Comparison of ENCODE assay signal across 1 cellular context in the genomic region with DNA sequence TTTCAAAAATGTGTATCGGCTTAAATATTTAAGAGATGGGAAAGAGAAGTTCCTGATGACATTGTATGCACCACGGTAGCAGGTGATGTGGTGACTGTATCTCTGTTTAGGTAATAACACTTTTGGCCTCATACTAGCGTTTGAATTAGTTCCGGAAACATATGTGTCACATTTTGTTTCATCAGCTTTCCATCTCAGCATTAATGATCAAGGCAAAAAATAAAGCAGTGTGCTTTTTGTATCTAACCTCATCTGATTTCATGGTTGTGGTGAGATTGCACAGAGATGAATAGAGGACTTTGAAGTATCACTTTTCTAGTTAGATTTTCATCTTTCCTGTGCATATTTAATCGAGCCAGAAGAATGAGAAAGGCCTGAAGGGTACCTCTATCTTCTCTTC.
TF ChIP-seq lines count a peak whose summit lies in the region.

No MANE protein-coding gene starts in this region.

TF ChIP-seq in GM12878, 131 proteins besides CTCF, POLR2A, EP300 and RAD21 (continued from another document):
- TF ChIP-seq, protein P1, sequence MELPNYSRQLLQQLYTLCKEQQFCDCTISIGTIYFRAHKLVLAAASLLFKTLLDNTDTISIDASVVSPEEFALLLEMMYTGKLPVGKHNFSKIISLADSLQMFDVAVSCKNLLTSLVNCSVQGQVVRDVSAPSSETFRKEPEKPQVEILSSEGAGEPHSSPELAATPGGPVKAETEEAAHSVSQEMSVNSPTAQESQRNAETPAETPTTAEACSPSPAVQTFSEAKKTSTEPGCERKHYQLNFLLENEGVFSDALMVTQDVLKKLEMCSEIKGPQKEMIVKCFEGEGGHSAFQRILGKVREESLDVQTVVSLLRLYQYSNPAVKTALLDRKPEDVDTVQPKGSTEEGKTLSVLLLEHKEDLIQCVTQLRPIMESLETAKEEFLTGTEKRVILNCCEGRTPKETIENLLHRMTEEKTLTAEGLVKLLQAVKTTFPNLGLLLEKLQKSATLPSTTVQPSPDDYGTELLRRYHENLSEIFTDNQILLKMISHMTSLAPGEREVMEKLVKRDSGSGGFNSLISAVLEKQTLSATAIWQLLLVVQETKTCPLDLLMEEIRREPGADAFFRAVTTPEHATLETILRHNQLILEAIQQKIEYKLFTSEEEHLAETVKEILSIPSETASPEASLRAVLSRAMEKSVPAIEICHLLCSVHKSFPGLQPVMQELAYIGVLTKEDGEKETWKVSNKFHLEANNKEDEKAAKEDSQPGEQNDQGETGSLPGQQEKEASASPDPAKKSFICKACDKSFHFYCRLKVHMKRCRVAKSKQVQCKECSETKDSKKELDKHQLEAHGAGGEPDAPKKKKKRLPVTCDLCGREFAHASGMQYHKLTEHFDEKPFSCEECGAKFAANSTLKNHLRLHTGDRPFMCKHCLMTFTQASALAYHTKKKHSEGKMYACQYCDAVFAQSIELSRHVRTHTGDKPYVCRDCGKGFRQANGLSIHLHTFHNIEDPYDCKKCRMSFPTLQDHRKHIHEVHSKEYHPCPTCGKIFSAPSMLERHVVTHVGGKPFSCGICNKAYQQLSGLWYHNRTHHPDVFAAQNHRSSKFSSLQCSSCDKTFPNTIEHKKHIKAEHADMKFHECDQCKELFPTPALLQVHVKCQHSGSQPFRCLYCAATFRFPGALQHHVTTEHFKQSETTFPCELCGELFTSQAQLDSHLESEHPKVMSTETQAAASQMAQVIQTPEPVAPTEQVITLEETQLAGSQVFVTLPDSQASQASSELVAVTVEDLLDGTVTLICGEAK (IDR thresholded peaks at IDR 0.05; ENCODE audit: borderline replicate concordance) = no peak
- TF ChIP-seq SREBF2 (IDR thresholded peaks at IDR 0.05; ENCODE audit: low read length) (no peak), SRF (IDR thresholded peaks at IDR 0.05; ENCODE audit: low read depth in 2 of 2, low read length in 2 of 2) (no peak), ZNF24 (IDR thresholded peaks at IDR 0.05) (no peak), IRF4 (IDR thresholded peaks at IDR 0.05; ENCODE audit: low read depth, low read length) (no peak), POU2F2 (IDR thresholded peaks at IDR 0.05; ENCODE audit: borderline replicate concordance, low read depth, low read length) (no peak), NBN (IDR thresholded peaks at IDR 0.05) (no peak), RELA (IDR thresholded peaks at IDR 0.05; ENCODE audit: borderline replicate concordance, partially characterized antibody) (no peak), KDM1A (IDR thresholded peaks at IDR 0.05; ENCODE audit: borderline replicate concordance) (no peak), HDAC2 (IDR thresholded peaks at IDR 0.05) (no peak), NFXL1 (IDR thresholded peaks at IDR 0.05; ENCODE audit: borderline replicate concordance) (no peak)
- TF ChIP-seq, protein P2, sequence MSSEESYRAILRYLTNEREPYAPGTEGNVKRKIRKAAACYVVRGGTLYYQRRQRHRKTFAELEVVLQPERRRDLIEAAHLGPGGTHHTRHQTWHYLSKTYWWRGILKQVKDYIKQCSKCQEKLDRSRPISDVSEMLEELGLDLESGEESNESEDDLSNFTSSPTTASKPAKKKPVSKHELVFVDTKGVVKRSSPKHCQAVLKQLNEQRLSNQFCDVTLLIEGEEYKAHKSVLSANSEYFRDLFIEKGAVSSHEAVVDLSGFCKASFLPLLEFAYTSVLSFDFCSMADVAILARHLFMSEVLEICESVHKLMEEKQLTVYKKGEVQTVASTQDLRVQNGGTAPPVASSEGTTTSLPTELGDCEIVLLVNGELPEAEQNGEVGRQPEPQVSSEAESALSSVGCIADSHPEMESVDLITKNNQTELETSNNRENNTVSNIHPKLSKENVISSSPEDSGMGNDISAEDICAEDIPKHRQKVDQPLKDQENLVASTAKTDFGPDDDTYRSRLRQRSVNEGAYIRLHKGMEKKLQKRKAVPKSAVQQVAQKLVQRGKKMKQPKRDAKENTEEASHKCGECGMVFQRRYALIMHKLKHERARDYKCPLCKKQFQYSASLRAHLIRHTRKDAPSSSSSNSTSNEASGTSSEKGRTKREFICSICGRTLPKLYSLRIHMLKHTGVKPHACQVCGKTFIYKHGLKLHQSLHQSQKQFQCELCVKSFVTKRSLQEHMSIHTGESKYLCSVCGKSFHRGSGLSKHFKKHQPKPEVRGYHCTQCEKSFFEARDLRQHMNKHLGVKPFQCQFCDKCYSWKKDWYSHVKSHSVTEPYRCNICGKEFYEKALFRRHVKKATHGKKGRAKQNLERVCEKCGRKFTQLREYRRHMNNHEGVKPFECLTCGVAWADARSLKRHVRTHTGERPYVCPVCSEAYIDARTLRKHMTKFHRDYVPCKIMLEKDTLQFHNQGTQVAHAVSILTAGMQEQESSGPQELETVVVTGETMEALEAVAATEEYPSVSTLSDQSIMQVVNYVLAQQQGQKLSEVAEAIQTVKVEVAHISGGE (CRISPR knock-in tag; IDR thresholded peaks at IDR 0.05) = no peak
